Comparison of ENCODE assay signal across 2 cellular contexts in the genomic region with DNA sequence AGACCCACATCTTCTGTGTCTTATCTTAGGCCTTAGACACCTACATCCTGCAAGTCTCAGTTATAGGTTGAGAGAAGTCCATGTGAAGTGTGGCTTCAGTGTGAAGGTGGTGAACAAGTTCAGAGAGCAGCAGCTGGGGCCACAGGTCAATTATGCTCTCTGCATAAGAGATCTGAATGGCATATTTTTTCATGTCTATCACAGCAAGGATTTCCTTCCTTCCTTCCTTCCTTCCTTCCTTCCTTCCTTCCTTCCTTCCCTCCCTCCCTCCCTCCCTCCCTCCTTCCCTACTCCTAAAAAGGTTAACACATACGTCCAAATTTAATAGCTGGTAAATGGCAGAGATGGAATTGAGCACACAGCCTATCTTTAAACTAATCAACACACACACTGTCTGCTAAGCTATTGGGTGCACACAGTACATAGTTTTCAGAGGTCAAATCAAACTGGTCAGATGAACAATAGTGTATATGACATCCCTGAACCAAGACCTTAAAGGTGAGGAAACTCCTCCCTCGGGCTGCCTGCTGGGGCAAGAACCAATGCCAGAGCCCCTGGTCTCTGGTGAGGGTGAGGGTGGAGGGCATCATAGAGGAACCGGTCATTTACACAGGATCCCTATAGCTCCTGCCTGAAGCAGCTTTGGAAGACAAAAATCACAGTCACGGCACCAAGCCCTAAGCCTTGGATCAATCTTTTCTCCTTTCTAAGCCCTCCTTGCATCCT.
TF ChIP-seq lines count a peak whose summit lies in the region.

No MANE protein-coding gene starts in this region.

TF ChIP-seq in SK-N-SH treated with all-trans-retinoic acid at 6 μM for 48 hours, 23 proteins besides CTCF, POLR2A, EP300 and RAD21 (continued from another document):
- TF ChIP-seq, protein P1, sequence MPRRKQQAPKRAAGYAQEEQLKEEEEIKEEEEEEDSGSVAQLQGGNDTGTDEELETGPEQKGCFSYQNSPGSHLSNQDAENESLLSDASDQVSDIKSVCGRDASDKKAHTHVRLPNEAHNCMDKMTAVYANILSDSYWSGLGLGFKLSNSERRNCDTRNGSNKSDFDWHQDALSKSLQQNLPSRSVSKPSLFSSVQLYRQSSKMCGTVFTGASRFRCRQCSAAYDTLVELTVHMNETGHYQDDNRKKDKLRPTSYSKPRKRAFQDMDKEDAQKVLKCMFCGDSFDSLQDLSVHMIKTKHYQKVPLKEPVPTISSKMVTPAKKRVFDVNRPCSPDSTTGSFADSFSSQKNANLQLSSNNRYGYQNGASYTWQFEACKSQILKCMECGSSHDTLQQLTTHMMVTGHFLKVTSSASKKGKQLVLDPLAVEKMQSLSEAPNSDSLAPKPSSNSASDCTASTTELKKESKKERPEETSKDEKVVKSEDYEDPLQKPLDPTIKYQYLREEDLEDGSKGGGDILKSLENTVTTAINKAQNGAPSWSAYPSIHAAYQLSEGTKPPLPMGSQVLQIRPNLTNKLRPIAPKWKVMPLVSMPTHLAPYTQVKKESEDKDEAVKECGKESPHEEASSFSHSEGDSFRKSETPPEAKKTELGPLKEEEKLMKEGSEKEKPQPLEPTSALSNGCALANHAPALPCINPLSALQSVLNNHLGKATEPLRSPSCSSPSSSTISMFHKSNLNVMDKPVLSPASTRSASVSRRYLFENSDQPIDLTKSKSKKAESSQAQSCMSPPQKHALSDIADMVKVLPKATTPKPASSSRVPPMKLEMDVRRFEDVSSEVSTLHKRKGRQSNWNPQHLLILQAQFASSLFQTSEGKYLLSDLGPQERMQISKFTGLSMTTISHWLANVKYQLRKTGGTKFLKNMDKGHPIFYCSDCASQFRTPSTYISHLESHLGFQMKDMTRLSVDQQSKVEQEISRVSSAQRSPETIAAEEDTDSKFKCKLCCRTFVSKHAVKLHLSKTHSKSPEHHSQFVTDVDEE (CRISPR knock-in tag; IDR thresholded peaks at IDR 0.05) = no peak
- TF ChIP-seq ZFP3 (CRISPR knock-in tag; IDR thresholded peaks at IDR 0.05) = no peak
- no peak for TF ChIP-seq ZNF565 (CRISPR knock-in tag; conservative IDR thresholded peaks at IDR 0.05; ENCODE audit: low read depth)
- TF ChIP-seq ARNTL (CRISPR knock-in tag; IDR thresholded peaks at IDR 0.05; ENCODE audit: borderline replicate concordance, low read depth) = no peak
- no peak for TF ChIP-seq CSDC2 (CRISPR knock-in tag; IDR thresholded peaks at IDR 0.05)
- no peak for TF ChIP-seq ZNF70 (CRISPR knock-in tag; IDR thresholded peaks at IDR 0.05)
- TF ChIP-seq, protein P2, sequence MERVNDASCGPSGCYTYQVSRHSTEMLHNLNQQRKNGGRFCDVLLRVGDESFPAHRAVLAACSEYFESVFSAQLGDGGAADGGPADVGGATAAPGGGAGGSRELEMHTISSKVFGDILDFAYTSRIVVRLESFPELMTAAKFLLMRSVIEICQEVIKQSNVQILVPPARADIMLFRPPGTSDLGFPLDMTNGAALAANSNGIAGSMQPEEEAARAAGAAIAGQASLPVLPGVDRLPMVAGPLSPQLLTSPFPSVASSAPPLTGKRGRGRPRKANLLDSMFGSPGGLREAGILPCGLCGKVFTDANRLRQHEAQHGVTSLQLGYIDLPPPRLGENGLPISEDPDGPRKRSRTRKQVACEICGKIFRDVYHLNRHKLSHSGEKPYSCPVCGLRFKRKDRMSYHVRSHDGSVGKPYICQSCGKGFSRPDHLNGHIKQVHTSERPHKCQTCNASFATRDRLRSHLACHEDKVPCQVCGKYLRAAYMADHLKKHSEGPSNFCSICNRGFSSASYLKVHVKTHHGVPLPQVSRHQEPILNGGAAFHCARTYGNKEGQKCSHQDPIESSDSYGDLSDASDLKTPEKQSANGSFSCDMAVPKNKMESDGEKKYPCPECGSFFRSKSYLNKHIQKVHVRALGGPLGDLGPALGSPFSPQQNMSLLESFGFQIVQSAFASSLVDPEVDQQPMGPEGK (CRISPR knock-in tag; IDR thresholded peaks at IDR 0.05; ENCODE audit: borderline replicate concordance) = no peak
- no peak for TF ChIP-seq TCF4 (CRISPR knock-in tag; IDR thresholded peaks at IDR 0.05; ENCODE audit: borderline replicate concordance)
- no peak for TF ChIP-seq ISL1 (CRISPR knock-in tag; IDR thresholded peaks at IDR 0.05)

TF ChIP-seq in SK-N-SH, 30 proteins besides CTCF, POLR2A, EP300 and RAD21 (continued from another document):
- TF ChIP-seq, protein P3, sequence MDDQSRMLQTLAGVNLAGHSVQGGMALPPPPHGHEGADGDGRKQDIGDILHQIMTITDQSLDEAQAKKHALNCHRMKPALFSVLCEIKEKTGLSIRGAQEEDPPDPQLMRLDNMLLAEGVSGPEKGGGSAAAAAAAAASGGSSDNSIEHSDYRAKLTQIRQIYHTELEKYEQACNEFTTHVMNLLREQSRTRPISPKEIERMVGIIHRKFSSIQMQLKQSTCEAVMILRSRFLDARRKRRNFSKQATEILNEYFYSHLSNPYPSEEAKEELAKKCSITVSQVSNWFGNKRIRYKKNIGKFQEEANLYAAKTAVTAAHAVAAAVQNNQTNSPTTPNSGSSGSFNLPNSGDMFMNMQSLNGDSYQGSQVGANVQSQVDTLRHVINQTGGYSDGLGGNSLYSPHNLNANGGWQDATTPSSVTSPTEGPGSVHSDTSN (IDR thresholded peaks at IDR 0.05) = no peak
- TF ChIP-seq, protein P4, sequence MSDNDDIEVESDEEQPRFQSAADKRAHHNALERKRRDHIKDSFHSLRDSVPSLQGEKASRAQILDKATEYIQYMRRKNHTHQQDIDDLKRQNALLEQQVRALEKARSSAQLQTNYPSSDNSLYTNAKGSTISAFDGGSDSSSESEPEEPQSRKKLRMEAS (IDR thresholded peaks at IDR 0.05; ENCODE audit: low read depth) = no peak
- TF ChIP-seq EZH2phosphoT487 (IDR thresholded peaks at IDR 0.05; ENCODE audit: borderline replicate concordance, low read depth) (no peak), FOSL2 (IDR thresholded peaks at IDR 0.05; ENCODE audit: borderline replicate concordance, low read depth) (no peak), FOXM1 (IDR thresholded peaks at IDR 0.05; ENCODE audit: low read depth) (no peak), POLR2AphosphoS5 (IDR thresholded peaks at IDR 0.05; ENCODE audit: low read depth, low read length) (no peak), NFIC (IDR thresholded peaks at IDR 0.05; ENCODE audit: borderline replicate concordance) (no peak), JUND (IDR thresholded peaks at IDR 0.05) (no peak), GATA2 (CRISPR knock-in tag; IDR thresholded peaks at IDR 0.05) (no peak), CHD2 (IDR thresholded peaks at IDR 0.05; ENCODE audit: low read length, partially characterized antibody) (no peak)
- TF ChIP-seq, protein P5, sequence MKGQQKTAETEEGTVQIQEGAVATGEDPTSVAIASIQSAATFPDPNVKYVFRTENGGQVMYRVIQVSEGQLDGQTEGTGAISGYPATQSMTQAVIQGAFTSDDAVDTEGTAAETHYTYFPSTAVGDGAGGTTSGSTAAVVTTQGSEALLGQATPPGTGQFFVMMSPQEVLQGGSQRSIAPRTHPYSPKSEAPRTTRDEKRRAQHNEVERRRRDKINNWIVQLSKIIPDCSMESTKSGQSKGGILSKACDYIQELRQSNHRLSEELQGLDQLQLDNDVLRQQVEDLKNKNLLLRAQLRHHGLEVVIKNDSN (IDR thresholded peaks at IDR 0.05; ENCODE audit: borderline replicate concordance, low read depth) = no peak
